In genomic region chr16:11229432-11229831, GRCh38 we compare ENCODE assay signal across 33 cellular contexts. TPM values are rescaled to one million over a fixed set of nuclear protein-coding genes. Genes with fewer than 3 reads are reported as not detected.
A peak's percentile ranks its signal among the peaks of the same experiment; 100 is the strongest.
DNase-seq lines count a peak whose midpoint lies in the region; ATAC-seq and TF ChIP-seq lines count a peak whose summit lies in the region.
"Had no signal": no experiment of that assay in that cellular context is flagged by ENCODE, and none has a peak within 500 bp of the region (broad histone marks: within the 10 kb centered on the region; RNA-seq: fewer than 3 reads in every experiment).

No MANE protein-coding gene starts in this region.

- peak overlapping the region; percentile 26 for H3K27ac Mint-ChIP-seq in activated CD4-positive, alpha-beta T cell treated with anti-CD3 and anti-CD28 coated beads, Interleukin-2, amount 10 ng/mL, durations not matched to agents 24 days and 14 days
- H3K27ac Mint-ChIP-seq in CD4-positive, alpha-beta T cell: peak overlapping the region; percentile 99
- peak overlapping the region; percentile 23 for H3K27ac Mint-ChIP-seq in activated CD4-positive, alpha-beta memory T cell treated with anti-CD3 and anti-CD28 coated beads, Interleukin-2, amount 10 ng/mL, durations not matched to agents 7 days and 5 days
- H3K27ac Mint-ChIP-seq in dendritic cell treated with granulocyte-macrophage colony-stimulating factor and Interleukin-4, amounts not matched to agents 40 ng/mL and 50 ng/mL, for 4 days: peak overlapping the region; percentile 16

- 78 to 85% (median 84%) methylated on average over 5 of the region's 5 CpGs for whole genome bisulfite sequencing in psoas muscle, 3 donors

- no peaks in the 10 kb centered on the region for H3K9me3 Mint-ChIP-seq in activated CD4-positive, alpha-beta T cell treated with anti-CD3 and anti-CD28 coated beads, Interleukin-2, amount 10 ng/mL, durations not matched to agents 24 days and 14 days
- no peaks in the 10 kb centered on the region for H3K9me3 Mint-ChIP-seq in CD4-positive, alpha-beta T cell
- H3K9me3 Mint-ChIP-seq in activated CD4-positive, alpha-beta memory T cell treated with anti-CD3 and anti-CD28 coated beads, Interleukin-2, amount 10 ng/mL, durations not matched to agents 7 days and 5 days: no peaks in the 10 kb centered on the region
- H3K9me3 Mint-ChIP-seq in dendritic cell treated with granulocyte-macrophage colony-stimulating factor and Interleukin-4, amounts not matched to agents 40 ng/mL and 50 ng/mL, for 4 days: no peaks in the 10 kb centered on the region
- H3K9me3 Mint-ChIP-seq: activated T-cell treated with anti-CD3 and anti-CD28 coated beads, Interleukin-2, amount 50 U/mL, for 4 hours had no signal

- POLR2A ChIA-PET in CD4-positive, alpha-beta T cell (lab: Charles Lee): no interaction called here
- POLR2A ChIA-PET in activated CD4-positive, alpha-beta memory T cell treated with anti-CD3 and anti-CD28 coated beads, Interleukin-2, amount 10 ng/mL, durations not matched to agents 7 days and 5 days (lab: Charles Lee): interaction anchor here (1.0 to 15.7 kb wide), 3 partner anchors 17 to 68 kb away, joined by 3 to 302 read pairs (median 4); partner anchors contain the start of gene SOCS1

- CTCF ChIA-PET in CD4-positive, alpha-beta T cell (lab: Charles Lee): no interaction called here
- CTCF ChIA-PET in activated CD4-positive, alpha-beta memory T cell treated with anti-CD3 and anti-CD28 coated beads, Interleukin-2, amount 10 ng/mL, durations not matched to agents 7 days and 5 days (lab: Charles Lee): interaction anchor here (1.3 kb wide), 1 partner anchor 27 kb away, joined by 4 read pairs; the partner anchor contains the start of gene SOCS1

- H3K27me3 Mint-ChIP-seq in activated CD4-positive, alpha-beta T cell treated with anti-CD3 and anti-CD28 coated beads, Interleukin-2, amount 10 ng/mL, durations not matched to agents 24 days and 14 days: no peaks in the 10 kb centered on the region
- H3K27me3 Mint-ChIP-seq in CD4-positive, alpha-beta T cell: no peaks in the 10 kb centered on the region
- H3K27me3 Mint-ChIP-seq in activated CD4-positive, alpha-beta memory T cell treated with anti-CD3 and anti-CD28 coated beads, Interleukin-2, amount 10 ng/mL, durations not matched to agents 7 days and 5 days: no peaks in the 10 kb centered on the region
- peaks cover 5% of the 10 kb centered on the region for H3K27me3 Mint-ChIP-seq in dendritic cell treated with granulocyte-macrophage colony-stimulating factor and Interleukin-4, amounts not matched to agents 40 ng/mL and 50 ng/mL, for 4 days

- peaks cover 74% of the 10 kb centered on the region for H3K4me1 Mint-ChIP-seq in activated CD4-positive, alpha-beta T cell treated with anti-CD3 and anti-CD28 coated beads, Interleukin-2, amount 10 ng/mL, durations not matched to agents 24 days and 14 days
- peaks cover 65% of the 10 kb centered on the region for H3K4me1 Mint-ChIP-seq in CD4-positive, alpha-beta T cell (ENCODE audit: low read depth)
- peaks cover 89% of the 10 kb centered on the region for H3K4me1 Mint-ChIP-seq in activated CD4-positive, alpha-beta memory T cell treated with anti-CD3 and anti-CD28 coated beads, Interleukin-2, amount 10 ng/mL, durations not matched to agents 7 days and 5 days
- peaks cover 65% of the 10 kb centered on the region for H3K4me1 Mint-ChIP-seq in dendritic cell treated with granulocyte-macrophage colony-stimulating factor and Interleukin-4, amounts not matched to agents 40 ng/mL and 50 ng/mL, for 4 days (ENCODE audit: low read depth)

- H3K27me3 ChIP-seq in CD4-positive, alpha-beta T cell (ENCODE audit: control insufficient read depth, insufficient read depth, low read length): no peaks in the 10 kb centered on the region
- no peaks in the 10 kb centered on the region for H3K27me3 ChIP-seq in psoas muscle (ENCODE audit: insufficient read depth in 3 of 3, low read length in 2 of 3)
- H3K27me3 ChIP-seq: adrenal gland, esophagus muscularis mucosa, hepatocyte, left lung, suprapubic skin had no signal

- H3K36me3 Mint-ChIP-seq in activated CD4-positive, alpha-beta T cell treated with anti-CD3 and anti-CD28 coated beads, Interleukin-2, amount 10 ng/mL, durations not matched to agents 24 days and 14 days (ENCODE audit: low read depth): peaks cover 1% of the 10 kb centered on the region
- no peaks in the 10 kb centered on the region for H3K36me3 Mint-ChIP-seq in CD4-positive, alpha-beta T cell (ENCODE audit: low read depth)
- H3K36me3 Mint-ChIP-seq in activated CD4-positive, alpha-beta memory T cell treated with anti-CD3 and anti-CD28 coated beads, Interleukin-2, amount 10 ng/mL, durations not matched to agents 7 days and 5 days (ENCODE audit: low read depth): no peaks in the 10 kb centered on the region
- no peaks in the 10 kb centered on the region for H3K36me3 Mint-ChIP-seq in dendritic cell treated with granulocyte-macrophage colony-stimulating factor and Interleukin-4, amounts not matched to agents 40 ng/mL and 50 ng/mL, for 4 days (ENCODE audit: low read depth)

- TF ChIP-seq CTCF in CD4-positive, alpha-beta T cell (IDR thresholded peaks at IDR 0.05): no peak
- no peak for TF ChIP-seq CTCF in psoas muscle (IDR thresholded peaks at IDR 0.05)

- intact Hi-C loops in activated CD4-positive, alpha-beta T cell treated with anti-CD3 and anti-CD28 coated beads, Interleukin-2, amount 10 ng/mL, durations not matched to agents 24 days and 14 days (cut with micrococcal nuclease): loop anchor here (5.0 kb wide), 1 partner anchor 37 kb away; no protein-coding TSS in a partner anchor
- intact Hi-C loops in CD4-positive, alpha-beta T cell (cut with DNase I, micrococcal nuclease): loop anchor here in 1 of 2 experiments (10.0 kb wide), 1 partner anchor 125 kb away; no protein-coding TSS in a partner anchor
- intact Hi-C loops in dendritic cell treated with granulocyte-macrophage colony-stimulating factor and Interleukin-4, amounts not matched to agents 40 ng/mL and 50 ng/mL, for 4 days (cut with micrococcal nuclease): no loop called here
- intact Hi-C loops in psoas muscle (cut with DNase I): no loop called here

- ATAC-seq in CD4-positive, alpha-beta T cell (ENCODE audit: poor library complexity): no peak
- ATAC-seq in GM18517 (IDR thresholded peaks at IDR 0.05; ENCODE audit: unreplicated experiment): no peak
- no peak for ATAC-seq in psoas muscle
- ATAC-seq: activated T-cell treated with anti-CD3 and anti-CD28 coated beads, Interleukin-2, amount 50 U/mL, for 4 hours; left lung had no signal

- H3K9me3 ChIP-seq in CD4-positive, alpha-beta T cell (ENCODE audit: control insufficient read depth, low read length): no peaks in the 10 kb centered on the region
- no peaks in the 10 kb centered on the region for H3K9me3 ChIP-seq in psoas muscle
- H3K9me3 ChIP-seq: adrenal gland, esophagus muscularis mucosa, left lung, suprapubic skin had no signal

- no peak overlapping the region for H3K4me3 Mint-ChIP-seq in activated CD4-positive, alpha-beta T cell treated with anti-CD3 and anti-CD28 coated beads, Interleukin-2, amount 10 ng/mL, durations not matched to agents 24 days and 14 days
- no peak overlapping the region for H3K4me3 Mint-ChIP-seq in CD4-positive, alpha-beta T cell
- no peak overlapping the region for H3K4me3 Mint-ChIP-seq in activated CD4-positive, alpha-beta memory T cell treated with anti-CD3 and anti-CD28 coated beads, Interleukin-2, amount 10 ng/mL, durations not matched to agents 7 days and 5 days
- no peak overlapping the region for H3K4me3 Mint-ChIP-seq in dendritic cell treated with granulocyte-macrophage colony-stimulating factor and Interleukin-4, amounts not matched to agents 40 ng/mL and 50 ng/mL, for 4 days
- H3K4me3 Mint-ChIP-seq: activated T-cell treated with anti-CD3 and anti-CD28 coated beads, Interleukin-2, amount 50 U/mL, for 4 hours had no signal

- H3K4me3 ChIP-seq in psoas muscle: no peak overlapping the region
- H3K4me3 ChIP-seq: adrenal gland, coronary artery, esophagus muscularis mucosa, hepatocyte, left lung, PC-9, suprapubic skin had no signal

- no peak overlapping the region for H3K27ac ChIP-seq in CD4-positive, alpha-beta T cell (ENCODE audit: low read depth, low read length)
- no peak overlapping the region for H3K27ac ChIP-seq in psoas muscle
- H3K27ac ChIP-seq: adrenal gland, coronary artery, esophagus muscularis mucosa, hepatocyte, left lung, PC-9, suprapubic skin had no signal

- H3K36me3 ChIP-seq in psoas muscle (ENCODE audit: insufficient read depth in 1 of 2, low read depth in 1 of 2): no peaks in the 10 kb centered on the region
- H3K36me3 ChIP-seq: adrenal gland, esophagus muscularis mucosa, left lung, suprapubic skin had no signal

- no peak for DNase-seq in activated CD4-positive, alpha-beta T cell treated with anti-CD3 and anti-CD28 coated beads, Interleukin-2, amount 10 ng/mL, durations not matched to agents 24 days and 14 days
- no peak for DNase-seq in activated CD4-positive, alpha-beta T cell treated with anti-CD3 and anti-CD28 coated beads for 48 hours
- DNase-seq in CD4-positive, alpha-beta T cell: no peak
- no peak for DNase-seq in activated CD4-positive, alpha-beta memory T cell treated with anti-CD3 and anti-CD28 coated beads, Interleukin-2, amount 10 ng/mL, durations not matched to agents 7 days and 5 days
- DNase-seq in medulla oblongata (ENCODE audit: extremely low spot score): no peak
- no peak for DNase-seq in psoas muscle
- DNase-seq: activated CD4-positive, alpha-beta T cell treated with anti-CD3 and anti-CD28 coated beads, Interleukin-2, amount 50 U/mL, for 1 hour; activated T-cell treated with anti-CD3 and anti-CD28 coated beads, Interleukin-2, amount 50 U/mL, for 4 hours; AML-193; HCEC 1CT; Karpas-422; left lung; NCI-H1694 treated with DMSO at 0.1 percent for 48 hours; NCI-H2171 treated with DMSO at 0.1 percent for 48 hours; NCI-H524; NK-92 treated with Interleukin-12 subunit alpha and Interleukin-12 subunit beta, amount 100 ng/mL, for 24 hours; retina; SHP77; small intestine; stimulated activated CD4-positive, alpha-beta T cell treated with anti-CD3 and anti-CD28 coated beads, Interleukin-1b, Interleukin-23, amount 100 ng/mL, for 48 hours had no signal

- peaks cover 1% of the 10 kb centered on the region for H3K4me1 ChIP-seq in psoas muscle

RNA-seq across cellular contexts. Expression of gene SOCS1, which starts 26.6 kb away (rescaled TPM):
- 152 and 153 TPM in 2 replicates for total RNA-seq in activated CD4-positive, alpha-beta T cell treated with anti-CD3 and anti-CD28 coated beads, Interleukin-2, amount 10 ng/mL, durations not matched to agents 24 days and 14 days
- 10 to 100 TPM; 71.3 to 71.4 TPM for total RNA-seq in CD4-positive, alpha-beta T cell
- total RNA-seq in activated CD4-positive, alpha-beta memory T cell treated with anti-CD3 and anti-CD28 coated beads, Interleukin-2, amount 10 ng/mL, durations not matched to agents 7 days and 5 days: 100 to 1,000 TPM; 136 to 142 TPM
- total RNA-seq in psoas muscle: 1 to 10 TPM in 2 of 4 donors, under 1 TPM in 2; 0.44 to 8.4 (median 1.5) TPM
- 10 to 100 TPM in 1 of 3 donors, 1 to 10 TPM in 1, under 1 TPM in 1; 0.72 to 12.6 (median 2.1) TPM for polyA plus RNA-seq in psoas muscle

RNA-seq across cellular contexts. Expression of gene TNP2, which starts 39.7 kb away (rescaled TPM):
- not detected in 2 replicates for total RNA-seq in activated CD4-positive, alpha-beta T cell treated with anti-CD3 and anti-CD28 coated beads, Interleukin-2, amount 10 ng/mL, durations not matched to agents 24 days and 14 days
- total RNA-seq in CD4-positive, alpha-beta T cell: not detected
- total RNA-seq in activated CD4-positive, alpha-beta memory T cell treated with anti-CD3 and anti-CD28 coated beads, Interleukin-2, amount 10 ng/mL, durations not matched to agents 7 days and 5 days: not detected
- total RNA-seq in psoas muscle: not detected
- not detected for polyA plus RNA-seq in psoas muscle
- total RNA-seq: activated T-cell treated with anti-CD3 and anti-CD28 coated beads, Interleukin-2, amount 50 U/mL, for 4 hours; adrenal gland; Daoy; esophagus muscularis mucosa; frontal cortex; hepatocyte; left lung; mesenteric fat pad; osteocyte; PC-9; suprapubic skin; ureter had no signal
- polyA plus RNA-seq: adrenal gland, hepatocyte, small intestine had no signal

RNA-seq across cellular contexts. Expression of gene PRM3, which starts 44.0 kb away (rescaled TPM):
- not detected in 2 replicates for total RNA-seq in activated CD4-positive, alpha-beta T cell treated with anti-CD3 and anti-CD28 coated beads, Interleukin-2, amount 10 ng/mL, durations not matched to agents 24 days and 14 days
- not detected for total RNA-seq in CD4-positive, alpha-beta T cell
- total RNA-seq in activated CD4-positive, alpha-beta memory T cell treated with anti-CD3 and anti-CD28 coated beads, Interleukin-2, amount 10 ng/mL, durations not matched to agents 7 days and 5 days: not detected
- total RNA-seq in psoas muscle: not detected
- not detected for polyA plus RNA-seq in psoas muscle
- total RNA-seq: activated T-cell treated with anti-CD3 and anti-CD28 coated beads, Interleukin-2, amount 50 U/mL, for 4 hours; adrenal gland; Daoy; esophagus muscularis mucosa; frontal cortex; hepatocyte; left lung; mesenteric fat pad; osteocyte; PC-9; suprapubic skin; ureter had no signal
- polyA plus RNA-seq: adrenal gland, hepatocyte, small intestine had no signal

RNA-seq across cellular contexts. Expression of gene PRM2, which starts 46.8 kb away (rescaled TPM):
- total RNA-seq in activated CD4-positive, alpha-beta T cell treated with anti-CD3 and anti-CD28 coated beads, Interleukin-2, amount 10 ng/mL, durations not matched to agents 24 days and 14 days: not detected in 2 replicates
- not detected for total RNA-seq in CD4-positive, alpha-beta T cell
- total RNA-seq in activated CD4-positive, alpha-beta memory T cell treated with anti-CD3 and anti-CD28 coated beads, Interleukin-2, amount 10 ng/mL, durations not matched to agents 7 days and 5 days: not detected
- total RNA-seq in psoas muscle: not detected
- not detected for polyA plus RNA-seq in psoas muscle
- total RNA-seq: activated T-cell treated with anti-CD3 and anti-CD28 coated beads, Interleukin-2, amount 50 U/mL, for 4 hours; adrenal gland; Daoy; esophagus muscularis mucosa; frontal cortex; hepatocyte; left lung; mesenteric fat pad; osteocyte; PC-9; suprapubic skin; ureter had no signal
- polyA plus RNA-seq: adrenal gland, hepatocyte, small intestine had no signal

RNA-seq across cellular contexts. Expression of gene PRM1, which starts 51.7 kb away (rescaled TPM):
- not detected in 2 replicates for total RNA-seq in activated CD4-positive, alpha-beta T cell treated with anti-CD3 and anti-CD28 coated beads, Interleukin-2, amount 10 ng/mL, durations not matched to agents 24 days and 14 days
- total RNA-seq in CD4-positive, alpha-beta T cell: not detected
- not detected for total RNA-seq in activated CD4-positive, alpha-beta memory T cell treated with anti-CD3 and anti-CD28 coated beads, Interleukin-2, amount 10 ng/mL, durations not matched to agents 7 days and 5 days
- total RNA-seq in psoas muscle: not detected
- not detected for polyA plus RNA-seq in psoas muscle
- total RNA-seq: activated T-cell treated with anti-CD3 and anti-CD28 coated beads, Interleukin-2, amount 50 U/mL, for 4 hours; adrenal gland; Daoy; esophagus muscularis mucosa; frontal cortex; hepatocyte; left lung; mesenteric fat pad; osteocyte; PC-9; suprapubic skin; ureter had no signal
- polyA plus RNA-seq: adrenal gland, hepatocyte, small intestine had no signal

Comparison
In these comparisons a context has a peak if more than half of its experiments do, and no peak if none do; other contexts are left out.
1. H3K27ac Mint-ChIP-seq: peak in every context shown above with its lines; median percentile 99 in CD4-positive, alpha-beta T cell; 26 in activated CD4-positive, alpha-beta T cell treated with anti-CD3 and anti-CD28 coated beads, Interleukin-2, amount 10 ng/mL, durations not matched to agents 24 days and 14 days; 23 in activated CD4-positive, alpha-beta memory T cell treated with anti-CD3 and anti-CD28 coated beads, Interleukin-2, amount 10 ng/mL, durations not matched to agents 7 days and 5 days; 16 in dendritic cell treated with granulocyte-macrophage colony-stimulating factor and Interleukin-4, amounts not matched to agents 40 ng/mL and 50 ng/mL, for 4 days.
2. RNA of gene SOCS1, which starts 26.6 kb away (total RNA-seq): 152 to 153 TPM in activated CD4-positive, alpha-beta T cell treated with anti-CD3 and anti-CD28 coated beads, Interleukin-2, amount 10 ng/mL, durations not matched to agents 24 days and 14 days, 136 to 142 TPM in activated CD4-positive, alpha-beta memory T cell treated with anti-CD3 and anti-CD28 coated beads, Interleukin-2, amount 10 ng/mL, durations not matched to agents 7 days and 5 days and 71.3 to 71.4 TPM in CD4-positive, alpha-beta T cell; 0.44 to 8.4 TPM in psoas muscle; every median in the first group is over 4 times any median in the second.